ENCODE assay signal across 19 cellular contexts in the genomic region with DNA sequence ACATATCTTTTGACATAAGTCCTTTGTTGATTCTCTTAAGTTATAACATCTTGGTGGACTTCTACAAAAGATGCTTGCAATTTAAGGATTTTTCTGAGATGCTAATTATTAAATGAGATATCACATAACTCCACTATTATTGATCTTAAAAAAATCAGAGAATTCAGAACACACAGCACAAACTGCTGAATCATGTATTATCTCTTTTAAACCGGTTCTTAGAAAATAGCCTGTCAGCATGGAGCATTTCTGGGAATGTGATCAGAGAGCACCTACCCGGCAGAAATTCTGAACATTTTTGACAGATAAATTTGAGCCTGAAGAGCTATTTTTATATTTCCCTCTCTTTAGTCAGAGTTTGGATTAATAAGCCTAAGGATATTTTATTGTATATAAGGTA. TPM values are rescaled to one million over a fixed set of nuclear protein-coding genes. Genes with fewer than 3 reads are reported as not detected.
DNase-seq lines count a peak whose midpoint lies in the region; ATAC-seq, FAIRE-seq and TF ChIP-seq lines count a peak whose summit lies in the region.
"Had no signal": no experiment of that assay in that cellular context is flagged by ENCODE, and none has a peak within 500 bp of the region (broad histone marks: within the 10 kb centered on the region; RNA-seq: fewer than 3 reads in every experiment).

No MANE protein-coding gene starts in this region.

- no peak overlapping the region for H3K4me3 ChIP-seq in HepG2 (replicated peaks in 1 of 3; ENCODE audit: insufficient read depth in 1 of 3, low read depth in 2 of 3, low read length in 3 of 3)
- no peak overlapping the region for H3K4me3 ChIP-seq in right lobe of liver
- no peak overlapping the region for H3K4me3 ChIP-seq in HUES64 (ENCODE audit: low read length)
- no peak overlapping the region for H3K4me3 ChIP-seq in choroid plexus epithelial cell (ENCODE audit: low read depth, low read length)
- H3K4me3 ChIP-seq in parathyroid adenoma (ENCODE audit: low read depth, low read length) = no peak overlapping the region
- H3K4me3 ChIP-seq in suprapubic skin = no peak overlapping the region
- H3K4me3 ChIP-seq: BLaER1, HAP-1 had no signal

- no peak overlapping the region for H3K27ac Mint-ChIP-seq in nephron progenitor cell
- H3K27ac Mint-ChIP-seq: CD14-positive monocyte; CD4-positive, alpha-beta memory T cell had no signal

- no peaks in the 10 kb centered on the region for H3K79me2 ChIP-seq in HepG2 (ENCODE audit: insufficient read depth, low read length)
- H3K79me2 ChIP-seq in parathyroid adenoma = no peaks in the 10 kb centered on the region

- no peak overlapping the region for H2AFZ ChIP-seq in HepG2 (ENCODE audit: low read length)
- H2AFZ ChIP-seq in parathyroid adenoma = peak overlapping the region; percentile 63

- TF ChIP-seq POLR2A in HepG2 (IDR thresholded peaks at IDR 0.05; ENCODE audit: insufficient read depth in 1 of 2, low read depth in 2 of 2, low read length in 2 of 2) = no peak
- no peak for TF ChIP-seq POLR2A in right lobe of liver (IDR thresholded peaks at IDR 0.05)
- TF ChIP-seq POLR2A in suprapubic skin (IDR thresholded peaks at IDR 0.05) = no peak

- BruUV-seq in HepG2 (replicated peaks; lab: Mats Ljungman, UMichigan) = no TSS peak

- H3K27me3 ChIP-seq in HepG2 (ENCODE audit: control insufficient read depth in 1 of 2, insufficient read depth in 2 of 2, low read length in 2 of 2) = no peaks in the 10 kb centered on the region
- no peaks in the 10 kb centered on the region for H3K27me3 ChIP-seq in right lobe of liver
- H3K27me3 ChIP-seq in HUES64 (ENCODE audit: insufficient read depth, low read length) = no peaks in the 10 kb centered on the region
- H3K27me3 ChIP-seq in parathyroid adenoma (ENCODE audit: control insufficient read depth, insufficient read depth, low read length) = no peaks in the 10 kb centered on the region
- H3K27me3 ChIP-seq in suprapubic skin = no peaks in the 10 kb centered on the region
- H3K27me3 ChIP-seq: BLaER1 had no signal

- no peak for TF ChIP-seq EP300 in HepG2 (IDR thresholded peaks at IDR 0.05; ENCODE audit: low read depth in 2 of 2, low read length in 2 of 2)
- no peak for TF ChIP-seq EP300 in HepG2 (CRISPR knock-in tag; IDR thresholded peaks at IDR 0.05; ENCODE audit: borderline replicate concordance)
- no peak for TF ChIP-seq EP300 in suprapubic skin (IDR thresholded peaks at IDR 0.05)

- H3K27me3 Mint-ChIP-seq in nephron progenitor cell (ENCODE audit: low read depth, poor library complexity) = no peaks in the 10 kb centered on the region
- H3K27me3 Mint-ChIP-seq: CD4-positive, alpha-beta memory T cell had no signal

- H3K9me3 ChIP-seq in HepG2 (ENCODE audit: low read length) = no peaks in the 10 kb centered on the region
- H3K9me3 ChIP-seq in right lobe of liver = no peaks in the 10 kb centered on the region
- no peaks in the 10 kb centered on the region for H3K9me3 ChIP-seq in HUES64 (ENCODE audit: insufficient read depth, low read depth, low read length)
- no peaks in the 10 kb centered on the region for H3K9me3 ChIP-seq in parathyroid adenoma (ENCODE audit: control insufficient read depth, low read length)
- no peaks in the 10 kb centered on the region for H3K9me3 ChIP-seq in suprapubic skin
- H3K9me3 ChIP-seq: BLaER1, HAP-1 had no signal

- no peaks in the 10 kb centered on the region for H3K36me3 Mint-ChIP-seq in nephron progenitor cell (ENCODE audit: low read depth)
- H3K36me3 Mint-ChIP-seq: CD14-positive monocyte; CD4-positive, alpha-beta memory T cell had no signal

- POLR2A ChIA-PET in HepG2 (lab: Yijun Ruan, JAX) = no interaction called here

- WGBS in HepG2 (ENCODE audit: low lambda C conversion rate) = 0% methylated on average over 2 of the region's 2 CpGs
- 42% methylated on average over 2 of the region's 2 CpGs for WGBS in right lobe of liver (ENCODE audit: insufficient coverage, low coverage, low lambda C conversion rate, missing lambda C conversion rate)
- WGBS in HUES64 = 66% methylated on average over 2 of the region's 2 CpGs
- WGBS in suprapubic skin = 41% methylated on average over 2 of the region's 2 CpGs

- CTCF ChIA-PET in HepG2 (lab: Yijun Ruan, JAX; ENCODE audit: low intra/inter-chr PET ratio, low total read pairs) = no interaction called here

- TF ChIP-seq CTCF in HepG2 (CRISPR knock-in tag; IDR thresholded peaks at IDR 0.05) (no peak), right lobe of liver (IDR thresholded peaks at IDR 0.05) (no peak), choroid plexus epithelial cell (conservative IDR thresholded peaks at IDR 0.05; ENCODE audit: low read depth, low read length) (no peak), parathyroid adenoma (IDR thresholded peaks at IDR 0.05) (no peak), nephron progenitor cell (IDR thresholded peaks at IDR 0.05) (no peak), suprapubic skin (IDR thresholded peaks at IDR 0.05) (no peak)

- no peak for TF ChIP-seq RAD21 in HepG2 (CRISPR knock-in tag; IDR thresholded peaks at IDR 0.05)

- H3K36me3 ChIP-seq in HepG2 (replicated peaks in 1 of 2; ENCODE audit: control insufficient read depth in 1 of 2, insufficient read depth in 2 of 2, low read length in 2 of 2) (no peaks in the 10 kb centered on the region), right lobe of liver (no peaks in the 10 kb centered on the region), HUES64 (ENCODE audit: insufficient read depth, low read length) (no peaks in the 10 kb centered on the region), parathyroid adenoma (ENCODE audit: control insufficient read depth, insufficient read depth, low read length) (no peaks in the 10 kb centered on the region), suprapubic skin (no peaks in the 10 kb centered on the region)
- H3K36me3 ChIP-seq: BLaER1, HAP-1 had no signal

- H3K4me1 Mint-ChIP-seq in nephron progenitor cell = no peaks in the 10 kb centered on the region
- H3K4me1 Mint-ChIP-seq: CD14-positive monocyte; CD4-positive, alpha-beta memory T cell had no signal

- H3K4me2 ChIP-seq in HepG2 (ENCODE audit: low read depth, low read length) (no peak overlapping the region), parathyroid adenoma (ENCODE audit: low read length) (no peak overlapping the region)
- H3K4me2 ChIP-seq: BLaER1 had no signal

- in situ Hi-C loops in HepG2 (cut with HindIII; ENCODE audit: extremely low pct_ligation_motif_present, low pct_unique_long_range_greater_than_20kb) = no loop called here

- H3K9ac ChIP-seq in HepG2 (ENCODE audit: insufficient read depth, low read depth, low read length) (no peak overlapping the region), HUES64 (ENCODE audit: low read depth, low read length) (no peak overlapping the region), parathyroid adenoma (no peak overlapping the region)
- H3K9ac ChIP-seq: BLaER1 had no signal

- FAIRE-seq in HepG2 (lab: Jason Lieb, UNC) = no peak

- no peak overlapping the region for H3K4me3 Mint-ChIP-seq in nephron progenitor cell
- H3K4me3 Mint-ChIP-seq: CD14-positive monocyte; CD4-positive, alpha-beta memory T cell had no signal

- no peak for DNase-seq in HepG2 (ENCODE audit: low spot score)
- no peak for DNase-seq in right lobe of liver
- peak; percentile 5 for DNase-seq in choroid plexus epithelial cell (ENCODE audit: low read depth)
- DNase-seq in T-helper 1 cell = no peak
- DNase-seq in nephron progenitor cell = no peak
- DNase-seq in suprapubic skin (ENCODE audit: low spot score in 2 of 2) = no peak
- DNase-seq: CD4-positive, alpha-beta memory T cell; DMS153; DMS79; GF-D8; GOT3; KBM-7 had no signal

- no peaks in the 10 kb centered on the region for H3K9me3 Mint-ChIP-seq in nephron progenitor cell

- H4K20me1 ChIP-seq in HepG2 (ENCODE audit: insufficient read depth, low read length) = no peaks in the 10 kb centered on the region
- H4K20me1 ChIP-seq: BLaER1 had no signal

- H3K4me1 ChIP-seq in HepG2 (ENCODE audit: insufficient read depth, low read length) (no peaks in the 10 kb centered on the region), right lobe of liver (no peaks in the 10 kb centered on the region), HUES64 (ENCODE audit: insufficient read depth, low read length) (peaks cover 34% of the 10 kb centered on the region), parathyroid adenoma (peaks cover 4% of the 10 kb centered on the region), suprapubic skin (no peaks in the 10 kb centered on the region)
- H3K4me1 ChIP-seq: BLaER1, HAP-1 had no signal

- intact Hi-C loops in HepG2 (cut with micrococcal nuclease; ENCODE audit: unreplicated experiment) (no loop called here), right lobe of liver (cut with DNase I) (no loop called here)

- ATAC-seq in HepG2 (no peak), right lobe of liver (no peak)

- H3K27ac ChIP-seq in HepG2 (ENCODE audit: extremely low read length, insufficient read depth, low read length) = no peak overlapping the region
- no peak overlapping the region for H3K27ac ChIP-seq in right lobe of liver
- peak overlapping the region; percentile 71 for H3K27ac ChIP-seq in HUES64 (ENCODE audit: low read depth, low read length)
- H3K27ac ChIP-seq in parathyroid adenoma = no peak overlapping the region
- H3K27ac ChIP-seq in suprapubic skin = no peak overlapping the region
- H3K27ac ChIP-seq: 22Rv1, BLaER1, HL-60 had no signal

RNA-seq across cellular contexts. Expression of gene PCLO, which starts 50.2 kb away (rescaled TPM):
- total RNA-seq in HepG2 (2016; rRNA removed; fragmentation: Illumina TruSeq; extraction: Trizol) (0.06 and 0.29 TPM in 2 replicates), right lobe of liver (1 to 10 TPM in 1 of 6 experiments, under 1 TPM in 5; 0.22 to 1.1 (median 0.33) TPM), suprapubic skin (1 to 10 TPM; 4.9 to 7.4 (median 6.1) TPM)
- under 0.01 and 0.09 TPM in 2 replicates for total RNA-seq in HepG2 (2016; cell fraction: cytosol; rRNA removed; fragmentation: Illumina TruSeq; extraction: Trizol; ENCODE audit: low read depth)
- 0.11 and 0.21 TPM in 2 replicates for total RNA-seq in HepG2 (2016; cell fraction: insoluble cytoplasmic fraction; rRNA removed; fragmentation: Illumina TruSeq; extraction: Trizol)
- 0.03 TPM in 2 replicates for total RNA-seq in HepG2 (2016; cell fraction: membrane; rRNA removed; fragmentation: Illumina TruSeq; extraction: Trizol)
- 0.25 and 0.50 TPM in 2 replicates for total RNA-seq in HepG2 (2016; cell fraction: nucleus; rRNA removed; fragmentation: Illumina TruSeq; extraction: Trizol)
- polyA plus RNA-seq in HepG2 (2011; rRNA removed) = 0.07 and 0.10 TPM in 2 replicates
- polyA plus RNA-seq in HepG2 (2011; cell fraction: cytosol; rRNA removed) = 0.01 and 0.04 TPM in 2 replicates
- polyA plus RNA-seq in HepG2 (2011; cell fraction: nucleus; rRNA removed) = 0.09 and 0.24 TPM in 2 replicates
- polyA plus RNA-seq in HepG2 (2012) = 0.08 and 0.16 TPM in 2 replicates
- 0.01 TPM in 1 of 2 replicates, not detected in the other for polyA plus RNA-seq in HepG2 (2016; cell fraction: cytosol; fragmentation: Illumina TruSeq; extraction: Trizol; ENCODE audit: low read depth)
- polyA plus RNA-seq in HepG2 (2016; cell fraction: insoluble cytoplasmic fraction; fragmentation: Illumina TruSeq; extraction: Trizol; ENCODE audit: low read depth) = 0.16 and 1.0 TPM in 2 replicates
- polyA plus RNA-seq in HepG2 (2016; cell fraction: membrane; fragmentation: Illumina TruSeq; extraction: Trizol; ENCODE audit: low read depth) = 0.01 and 0.17 TPM in 2 replicates
- 0.25 and 0.26 TPM in 2 replicates for polyA plus RNA-seq in HepG2 (2016; cell fraction: nucleus; fragmentation: Illumina TruSeq; extraction: Trizol; ENCODE audit: insufficient read depth, low read depth)
- polyA minus RNA-seq in HepG2 (2011; rRNA and poly(A)+ RNA removed; ENCODE audit: low replicate concordance) = 0.16 TPM in 1 of 2 replicates, not detected in the other
- polyA minus RNA-seq in HepG2 (2011; cell fraction: cytosol; rRNA and poly(A)+ RNA removed) = not detected in 2 replicates
- 0.25 and 0.39 TPM in 2 replicates for polyA minus RNA-seq in HepG2 (2011; cell fraction: nucleus; rRNA and poly(A)+ RNA removed)
- polyA plus RNA-seq in HUES64 (2013, experiment 1 of 2) = 1.5 TPM
- 4.9 TPM for polyA plus RNA-seq in HUES64 (2013, experiment 2 of 2)
- polyA plus RNA-seq: CD14-positive monocyte; CD4-positive, alpha-beta memory T cell had no signal
